25 cellular contexts compared by ENCODE assay signal in genomic region chr18:22278798-22279197, GRCh38.
"Had no signal": no experiment of that assay in that cellular context is flagged by ENCODE, and none has a peak within 500 bp of the region (broad histone marks: within the 10 kb centered on the region; RNA-seq: fewer than 3 reads in every experiment).

No MANE protein-coding gene starts in this region.

- H3K27ac ChIP-seq: esophagus squamous epithelium, left lung, pancreas, right lobe of liver, spleen, stomach, thoracic aorta, transverse colon had no signal

- DNase-seq: cerebellar nuclear complex; esophagus squamous epithelium; foreskin fibroblast; hippocampal formation; left lung; mesenchymal stem cell; midbrain; naive B cell; occipital lobe; pancreas; right lobe of liver; spleen; stimulated activated CD4-positive, alpha-beta T cell treated with anti-CD3 and anti-CD28 coated beads, Interleukin-15, amount 100 ng/mL, for 24 hours; stimulated activated CD4-positive, alpha-beta T cell treated with anti-CD3 and anti-CD28 coated beads, Interleukin-1b, Interleukin-23, amount 100 ng/mL, for 48 hours; stimulated activated CD4-positive, alpha-beta T cell treated with anti-CD3 and anti-CD28 coated beads, Interleukin-4, amount 100 ng/mL, for 24 hours; stimulated activated naive CD4-positive, alpha-beta T cell; stomach; substantia nigra; transverse colon had no signal

- H3K9me3 ChIP-seq: left lung, pancreas, right lobe of liver, thoracic aorta, transverse colon had no signal

- H3K9me3 Mint-ChIP-seq: nephron had no signal

- H3K27me3 Mint-ChIP-seq: dendritic cell treated with granulocyte-macrophage colony-stimulating factor and Interleukin-4, amounts not matched to agents 40 ng/mL and 50 ng/mL, for 4 days had no signal

- ATAC-seq: gastroesophageal sphincter, left lung, pancreas, right lobe of liver had no signal

- H3K27me3 ChIP-seq: esophagus squamous epithelium, gastroesophageal sphincter, left lung, pancreas, right lobe of liver, spleen, stomach, transverse colon had no signal

- H3K4me1 ChIP-seq: pancreas, right lobe of liver had no signal

- H3K4me3 Mint-ChIP-seq: dendritic cell treated with granulocyte-macrophage colony-stimulating factor and Interleukin-4, amounts not matched to agents 40 ng/mL and 50 ng/mL, for 4 days; naive B cell; nephron had no signal

- H3K4me3 ChIP-seq: esophagus squamous epithelium, gastroesophageal sphincter, left lung, lung, pancreas, right lobe of liver, spleen, stomach, thoracic aorta, transverse colon had no signal

- H3K36me3 ChIP-seq: esophagus squamous epithelium, gastroesophageal sphincter, left lung, pancreas, right lobe of liver, spleen, stomach, thoracic aorta, transverse colon had no signal

- H3K27ac Mint-ChIP-seq: dendritic cell treated with granulocyte-macrophage colony-stimulating factor and Interleukin-4, amounts not matched to agents 40 ng/mL and 50 ng/mL, for 4 days; naive B cell; progenitor cell of endocrine pancreas had no signal

- H3K4me1 Mint-ChIP-seq: naive B cell had no signal
